6 cellular contexts compared by ENCODE assay signal in the genomic region with DNA sequence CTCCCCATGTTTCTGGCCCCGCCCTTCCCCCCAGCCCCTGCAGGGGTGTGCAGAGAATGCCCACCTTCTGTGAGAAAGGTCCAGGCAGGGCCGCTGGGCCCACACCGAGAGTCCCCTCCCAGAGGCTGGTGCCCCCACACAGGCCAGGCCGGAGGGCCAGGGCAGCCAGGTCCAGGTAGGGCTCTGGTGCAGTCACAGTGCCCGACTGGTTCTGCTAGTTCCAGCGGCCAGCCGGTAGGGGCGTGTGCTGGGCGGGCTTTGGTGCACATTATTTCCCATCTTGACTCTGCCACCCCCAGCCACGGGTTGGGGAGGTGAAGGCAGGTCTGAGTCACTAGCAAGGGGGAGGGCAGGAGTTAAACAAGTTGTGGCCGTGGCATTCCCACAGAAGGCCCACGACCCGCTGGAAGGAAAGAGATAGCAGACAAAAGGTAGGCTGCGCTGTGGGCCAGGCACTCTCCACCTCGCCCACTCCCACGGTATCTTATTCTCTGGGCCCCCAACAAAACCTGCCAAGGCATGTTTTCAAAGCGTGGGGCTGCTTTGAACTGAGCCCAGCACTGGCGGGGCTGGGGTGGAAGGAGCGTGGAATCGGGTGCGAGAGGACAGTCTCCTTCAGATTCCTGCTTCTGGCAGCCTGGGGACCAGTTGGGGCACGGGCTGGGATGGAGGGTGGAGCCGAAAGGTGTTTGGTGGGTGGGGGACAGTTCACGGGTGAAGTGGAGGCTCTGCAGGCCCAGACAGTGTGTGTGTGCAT. TPM values are rescaled to one million over a fixed set of nuclear protein-coding genes. Genes with fewer than 3 reads are reported as not detected.
A peak's percentile ranks its signal among the peaks of the same experiment; 100 is the strongest.
DNase-seq lines count a peak whose midpoint lies in the region; ATAC-seq, FAIRE-seq and TF ChIP-seq lines count a peak whose summit lies in the region.

No MANE protein-coding gene starts in this region.

- H3K4me1 Mint-ChIP-seq in brain: peaks cover 39% of the 10 kb centered on the region
- peaks cover 0 to 24% (median 4%) of the 10 kb centered on the region in 3 donors for H3K4me1 Mint-ChIP-seq in CD8-positive, alpha-beta memory T cell

- peak overlapping the region in 3 of 5 experiments; percentile 46 to 68 (median 52) for H3K27ac Mint-ChIP-seq in brain
- peak overlapping the region in 1 of 8 donors; percentile 54 for H3K27ac Mint-ChIP-seq in CD8-positive, alpha-beta memory T cell

- peak overlapping the region in 4 of 5 experiments; percentile 21 to 72 (median 60) for H3K4me3 Mint-ChIP-seq in brain
- H3K4me3 Mint-ChIP-seq in CD8-positive, alpha-beta memory T cell: peak overlapping the region in 2 of 7 donors; percentile 34 to 51

- CTCF ChIA-PET in CD8-positive, alpha-beta memory T cell (lab: Charles Lee): no interaction called here

- H3K4me1 ChIP-seq in CD8-positive, alpha-beta memory T cell (ENCODE audit: insufficient read depth, low read length): no peaks in the 10 kb centered on the region

- H3K27me3 ChIP-seq in CD8-positive, alpha-beta memory T cell (ENCODE audit: insufficient read depth, low read length, poor library complexity, severe bottlenecking): peaks cover 42% of the 10 kb centered on the region

- no peak for FAIRE-seq in GM12891 (lab: Jason Lieb, UNC)

- H3K4me3 ChIP-seq in CD8-positive, alpha-beta memory T cell (ENCODE audit: low read length): no peak overlapping the region

- no peak for TF ChIP-seq POLR2A in GM12891 (IDR thresholded peaks at IDR 0.05; ENCODE audit: low read depth, low read length)

- no peaks in the 10 kb centered on the region for H3K36me3 Mint-ChIP-seq in brain
- H3K36me3 Mint-ChIP-seq in CD8-positive, alpha-beta memory T cell: no peaks in the 10 kb centered on the region

- POLR2A ChIA-PET in CD8-positive, alpha-beta memory T cell (lab: Charles Lee): no interaction called here

- no peak overlapping the region for H3K27ac ChIP-seq in CD8-positive, alpha-beta memory T cell (ENCODE audit: low read depth, low read length)

- H3K9me3 ChIP-seq in CD8-positive, alpha-beta memory T cell (ENCODE audit: low read length): no peaks in the 10 kb centered on the region

- peaks cover 46% of the 10 kb centered on the region for H3K27me3 Mint-ChIP-seq in brain
- H3K27me3 Mint-ChIP-seq in CD8-positive, alpha-beta memory T cell: peaks cover 53 to 59% of the 10 kb centered on the region in 2 donors

- DNase-seq in HUDEP-2 (lab: John Stamatoyannopoulos, UW; ENCODE audit: unreplicated experiment in 76 of 76): peak in 68 of 76 experiments; percentile 17 to 78 (median 60)
- DNase-seq in omental fat pad (ENCODE audit: low spot score): no peak
- no peak for DNase-seq in CD8-positive, alpha-beta memory T cell
- no peak for DNase-seq in NCI-H1417 treated with DMSO at 0.1 percent for 48 hours (lab: John Stamatoyannopoulos, UW)
- DNase-seq in GM12891 (ENCODE audit: insufficient read length, low spot score): no peak

- no peaks in the 10 kb centered on the region for H3K9me3 Mint-ChIP-seq in brain
- no peaks in the 10 kb centered on the region for H3K9me3 Mint-ChIP-seq in CD8-positive, alpha-beta memory T cell

- TF ChIP-seq CTCF in brain (conservative IDR thresholded peaks at IDR 0.05) (peak in 1 of 2 experiments; percentile 44), omental fat pad (IDR thresholded peaks at IDR 0.05) (no peak)

- no peaks in the 10 kb centered on the region for H3K36me3 ChIP-seq in CD8-positive, alpha-beta memory T cell (ENCODE audit: insufficient read depth, low read length)

- peak; percentile 79 for ATAC-seq in omental fat pad (ENCODE audit: low FRiP score)

TF ChIP-seq in GM12891, 5 proteins besides CTCF, POLR2A, EP300 and RAD21:
- TF ChIP-seq SPI1 (IDR thresholded peaks at IDR 0.05; ENCODE audit: low read depth, low read length) (no peak), PAX5 (IDR thresholded peaks at IDR 0.05; ENCODE audit: insufficient read depth, low read length, severe bottlenecking) (no peak), TAF1 (IDR thresholded peaks at IDR 0.05; ENCODE audit: low read depth, low read length) (no peak), POLR2AphosphoS5 (IDR thresholded peaks at IDR 0.05; ENCODE audit: low read depth, low read length) (no peak), POU2F2 (IDR thresholded peaks at IDR 0.05; ENCODE audit: low read depth, low read length) (no peak)

RNA-seq across cellular contexts. Expression of a gene that starts 1.9 kb away (rescaled TPM):
- 2.1 TPM for polyA plus RNA-seq in brain (ENCODE audit: insufficient read depth, low read depth, low replicate concordance)
- total RNA-seq in omental fat pad: not detected
- total RNA-seq in CD8-positive, alpha-beta memory T cell: not detected
- not detected for polyA plus RNA-seq in CD8-positive, alpha-beta memory T cell
- polyA plus RNA-seq in GM12891 (2012; ENCODE audit: low read depth, missing spikeins): not detected

RNA-seq across cellular contexts. Expression of a gene that starts 12.6 kb away (rescaled TPM):
- 22.1 TPM for polyA plus RNA-seq in brain (ENCODE audit: insufficient read depth, low read depth, low replicate concordance)
- total RNA-seq in omental fat pad: 10 to 100 TPM; 42.8 to 65.1 (median 49.4) TPM
- 10 to 100 TPM; 34.7 to 42.9 TPM for total RNA-seq in CD8-positive, alpha-beta memory T cell
- 11.0 TPM for polyA plus RNA-seq in CD8-positive, alpha-beta memory T cell
- polyA plus RNA-seq in GM12891 (2012; ENCODE audit: low read depth, missing spikeins): 26.5 TPM

RNA-seq across cellular contexts. Expression of a gene that starts 26.1 kb away (rescaled TPM):
- 2.0 TPM for polyA plus RNA-seq in brain (ENCODE audit: insufficient read depth, low read depth, low replicate concordance)
- total RNA-seq in omental fat pad: 1 to 10 TPM in 2 of 4 donors, under 1 TPM in 2; 0.32 to 3.8 (median 1.2) TPM
- total RNA-seq in CD8-positive, alpha-beta memory T cell: under 1 TPM in 1 of 2 experiments, not detected in 1; 0.07 TPM
- polyA plus RNA-seq in CD8-positive, alpha-beta memory T cell: not detected
- not detected for polyA plus RNA-seq in GM12891 (2012; ENCODE audit: low read depth, missing spikeins)

RNA-seq across cellular contexts. Expression of a gene that starts 26.2 kb away (rescaled TPM):
- 0.61 TPM for polyA plus RNA-seq in brain (ENCODE audit: insufficient read depth, low read depth, low replicate concordance)
- 1 to 10 TPM in 2 of 4 donors, under 1 TPM in 1, not detected in 1; 0.36 to 1.9 (median 1.0) TPM for total RNA-seq in omental fat pad
- total RNA-seq in CD8-positive, alpha-beta memory T cell: under 1 TPM; 0.83 to 0.86 TPM
- polyA plus RNA-seq in CD8-positive, alpha-beta memory T cell: not detected
- 2.4 TPM for polyA plus RNA-seq in GM12891 (2012; ENCODE audit: low read depth, missing spikeins)

RNA-seq across cellular contexts. Expression of a gene that starts 55.7 kb away (rescaled TPM):
- polyA plus RNA-seq in brain (ENCODE audit: insufficient read depth, low read depth, low replicate concordance): 17.8 TPM
- total RNA-seq in omental fat pad: 10 to 100 TPM; 18.7 to 25.9 (median 23.4) TPM
- 10 to 100 TPM; 45.7 to 46.8 TPM for total RNA-seq in CD8-positive, alpha-beta memory T cell
- polyA plus RNA-seq in CD8-positive, alpha-beta memory T cell: 66.4 TPM
- 7.8 TPM for polyA plus RNA-seq in GM12891 (2012; ENCODE audit: low read depth, missing spikeins)

Comparison
In these comparisons a context has a peak if more than half of its experiments do, and no peak if none do; other contexts are left out.
1. DNase-seq: peak in HUDEP-2 (68 of 76); none in omental fat pad (single experiment), CD8-positive, alpha-beta memory T cell (0 of 5), NCI-H1417 treated with DMSO at 0.1 percent for 48 hours (single experiment) and GM12891 (single experiment).